In the genomic region with DNA sequence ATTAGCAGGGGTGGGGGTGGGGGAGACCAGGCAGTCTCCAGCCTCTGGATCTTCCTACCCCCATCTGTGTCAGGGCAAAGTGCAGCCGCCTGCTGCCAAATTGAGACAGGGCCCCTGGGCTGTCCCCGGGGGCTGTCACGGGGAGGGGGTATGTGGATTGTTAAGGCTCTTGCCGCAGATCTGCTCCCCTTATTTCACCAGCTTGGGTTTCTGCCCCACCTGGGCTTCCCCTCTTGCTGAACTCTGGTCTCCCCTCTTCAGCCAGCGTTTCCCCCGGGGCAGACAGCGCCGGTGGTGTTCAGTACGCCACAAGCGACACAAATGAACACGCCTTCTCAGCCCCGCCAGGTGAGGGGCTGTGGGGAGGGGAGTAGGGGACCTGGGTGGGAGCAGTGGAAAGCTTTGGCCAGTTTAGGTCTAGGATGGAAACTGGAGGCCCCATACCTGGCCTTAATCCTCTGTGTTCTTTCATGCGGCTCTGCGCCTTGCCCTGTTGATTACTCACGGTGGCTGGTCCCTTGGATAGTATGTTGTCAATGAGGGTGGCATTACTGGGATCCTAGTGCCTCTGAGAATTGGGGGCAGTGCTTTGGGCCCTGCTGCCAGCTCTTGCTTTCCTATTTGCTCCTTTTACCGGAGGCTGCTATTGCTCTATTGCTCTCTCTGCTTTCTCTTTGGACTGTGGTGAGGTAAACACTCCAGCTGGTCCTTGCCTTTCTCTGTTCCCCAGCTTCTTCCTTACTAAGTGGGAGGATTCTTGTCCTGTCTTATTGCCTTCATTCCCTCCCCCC, we compare ENCODE assay signal across 8 cellular contexts. TPM values are rescaled to one million over a fixed set of nuclear protein-coding genes. Genes with fewer than 3 reads are reported as not detected.
A peak's percentile ranks its signal among the peaks of the same experiment; 100 is the strongest.
DNase-seq lines count a peak whose midpoint lies in the region; ATAC-seq and TF ChIP-seq lines count a peak whose summit lies in the region.

No MANE protein-coding gene starts in this region.

- intact Hi-C loops in ovary (cut with DNase I): loop anchor here in 2 of 4 donors (5.0 to 10.0 kb wide), 3 partner anchors 41 to 681 kb away; a partner anchor contains a TSS

- no peaks in the 10 kb centered on the region for H3K27me3 ChIP-seq in ovary

- 10 to 18% (median 12%) methylated on average over 16 of the region's 16 CpGs for WGBS in ovary, 3 donors

- peaks cover 30% of the 10 kb centered on the region for H3K4me1 Mint-ChIP-seq in endothelial cell (ENCODE audit: unreplicated experiment)

- peaks cover 37% of the 10 kb centered on the region for H3K36me3 Mint-ChIP-seq in endothelial cell (ENCODE audit: low read depth, unreplicated experiment)

- no peak for TF ChIP-seq EP300 in ovary (IDR thresholded peaks at IDR 0.05)

- H3K27ac Mint-ChIP-seq in endothelial cell (ENCODE audit: unreplicated experiment): peak overlapping the region; percentile 28

- peak overlapping the region; percentile 95 for H3K4me3 Mint-ChIP-seq in endothelial cell (ENCODE audit: unreplicated experiment)

- DNase-seq in GM10248 (ENCODE audit: extremely low spot score): peak; percentile 19
- DNase-seq in RPMI7951 (ENCODE audit: low read depth): peak; percentile 28
- no peak for DNase-seq in endothelial cell (ENCODE audit: low spot score)
- DNase-seq in ovary: peak in 2 of 5 donors; percentile 42 to 48
- DNase-seq in NCI-H146 (lab: John Stamatoyannopoulos, UW): no peak

- TF ChIP-seq CTCF in GM10248 (IDR thresholded peaks at IDR 0.05; ENCODE audit: control extremely low read depth, extremely low read depth, low read depth, missing control alignments) (no peak), endothelial cell (IDR thresholded peaks at IDR 0.05; ENCODE audit: unreplicated experiment) (no peak), ovary (IDR thresholded peaks at IDR 0.05) (no peak)

- peaks cover 13% of the 10 kb centered on the region for H3K4me1 ChIP-seq in ovary (ENCODE audit: insufficient read depth)

- POLR2A ChIA-PET in GM10248 (lab: Yijun Ruan, JAX): interaction anchor here (1.0 to 1.3 kb wide), 4 partner anchors 8 to 19 kb away, joined by 3 to 6 read pairs (median 4); no protein-coding TSS in a partner anchor

- no peaks in the 10 kb centered on the region for H3K36me3 ChIP-seq in ovary

- peak overlapping the region; percentile 94 to 95 for H3K27ac ChIP-seq in ovary

- peak overlapping the region; percentile 52 for H3K4me3 ChIP-seq in ovary

- H3K9me3 ChIP-seq in ovary: no peaks in the 10 kb centered on the region

- peaks cover 10% of the 10 kb centered on the region for H3K27me3 Mint-ChIP-seq in endothelial cell (ENCODE audit: unreplicated experiment)

- ATAC-seq in HG03457 (IDR thresholded peaks at IDR 0.05; ENCODE audit: unreplicated experiment) (no peak), HG02938 (IDR thresholded peaks at IDR 0.05; ENCODE audit: unreplicated experiment) (no peak), HG03139 (IDR thresholded peaks at IDR 0.05; ENCODE audit: unreplicated experiment) (no peak)

- CTCF ChIA-PET in GM10248 (lab: Yijun Ruan, JAX): interaction anchor here (0.7 to 1.5 kb wide), 5 partner anchors 11 to 89 kb away, joined by 3 to 5 read pairs (median 3); a partner anchor contains a TSS

- TF ChIP-seq POLR2A in ovary (IDR thresholded peaks at IDR 0.05): no peak

- no peaks in the 10 kb centered on the region for H3K9me3 Mint-ChIP-seq in endothelial cell (ENCODE audit: unreplicated experiment)

RNA-seq across cellular contexts. Expression of a gene that starts 1.7 kb away (rescaled TPM):
- total RNA-seq in RPMI7951 (2014; rRNA removed; shearing (Covaris generic)): 164 and 173 TPM in 2 replicates
- total RNA-seq in endothelial cell (ENCODE audit: unreplicated experiment) (390 TPM), ovary (100 to 1,000 TPM in 6 of 7 donors, 10 to 100 TPM in 1; 72.4 to 295 (median 212) TPM)
- 100 to 1,000 TPM; 110 to 159 TPM for polyA plus RNA-seq in ovary

RNA-seq across cellular contexts. Expression of a gene that starts 17.0 kb away (rescaled TPM):
- total RNA-seq in RPMI7951 (2014; rRNA removed; shearing (Covaris generic)): 542 and 803 TPM in 2 replicates
- total RNA-seq in endothelial cell (ENCODE audit: unreplicated experiment) (292 TPM), ovary (100 to 1,000 TPM in 6 of 7 donors, 10 to 100 TPM in 1; 74.4 to 149 (median 138) TPM)
- polyA plus RNA-seq in ovary: 100 to 1,000 TPM; 119 to 177 TPM

RNA-seq across cellular contexts. Expression of a gene that starts 21.3 kb away (rescaled TPM):
- 10.6 and 12.0 TPM in 2 replicates for total RNA-seq in RPMI7951 (2014; rRNA removed; shearing (Covaris generic))
- total RNA-seq in endothelial cell (ENCODE audit: unreplicated experiment): 15.8 TPM
- total RNA-seq in ovary: 10 to 100 TPM; 16.4 to 37.8 (median 32.9) TPM
- polyA plus RNA-seq in ovary: 10 to 100 TPM in 1 of 2 donors, 1 to 10 TPM in 1; 8.7 to 19.7 TPM

RNA-seq across cellular contexts. Expression of a gene that starts 40.2 kb away (rescaled TPM):
- not detected in 2 replicates for total RNA-seq in RPMI7951 (2014; rRNA removed; shearing (Covaris generic))
- not detected for total RNA-seq in endothelial cell (ENCODE audit: unreplicated experiment)
- total RNA-seq in ovary: not detected
- polyA plus RNA-seq in ovary: under 1 TPM in 1 of 2 donors, not detected in 1; 0.43 TPM

RNA-seq across cellular contexts. Expression of a gene that starts 45.3 kb away (rescaled TPM):
- 3.0 and 6.3 TPM in 2 replicates for total RNA-seq in RPMI7951 (2014; rRNA removed; shearing (Covaris generic))
- total RNA-seq in endothelial cell (ENCODE audit: unreplicated experiment): 6.3 TPM
- total RNA-seq in ovary: 10 to 100 TPM in 4 of 7 donors, 1 to 10 TPM in 3; 5.7 to 18.0 (median 15.4) TPM
- polyA plus RNA-seq in ovary: 10 to 100 TPM in 1 of 2 donors, 1 to 10 TPM in 1; 3.5 to 11.7 TPM

Comparison
In these comparisons a context has a peak if more than half of its experiments do, and no peak if none do; other contexts are left out.
1. DNase-seq: peak in GM10248 (single experiment) and RPMI7951 (single experiment); none in endothelial cell (single experiment) and NCI-H146 (single experiment).